In the genomic region with DNA sequence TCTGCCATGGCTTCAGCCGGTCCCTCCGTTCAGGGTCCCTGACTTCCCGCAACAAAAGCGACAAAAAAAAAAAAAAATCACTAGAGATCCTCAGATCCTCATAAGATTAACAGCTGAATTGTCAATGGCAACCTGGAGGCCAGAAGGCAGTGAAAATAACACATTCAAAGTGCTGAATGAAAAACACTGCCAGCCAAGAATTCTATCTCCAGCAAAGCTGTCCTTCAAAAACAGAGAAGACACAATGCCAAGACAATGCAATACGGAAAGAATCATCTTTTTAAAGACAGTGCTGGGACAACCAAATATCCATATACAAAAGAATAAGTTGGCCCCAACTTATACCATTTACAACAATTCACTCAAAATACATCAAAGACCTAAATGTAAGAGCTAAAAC, we compare ENCODE assay signal across 26 cellular contexts.
"Had no signal": no experiment of that assay in that cellular context is flagged by ENCODE, and none has a peak within 500 bp of the region (broad histone marks: within the 10 kb centered on the region; RNA-seq: fewer than 3 reads in every experiment).

No MANE protein-coding gene starts in this region.

- DNase-seq: colonic mucosa; effector CD8-positive, alpha-beta T cell; erythroblast; esophagus squamous epithelium; foreskin melanocyte; glutamatergic neuron; heart right ventricle; hippocampal formation; left cardiac atrium; left lung; mammary epithelial cell; natural killer cell; stimulated activated CD4-positive, alpha-beta T cell treated with anti-CD3 and anti-CD28 coated beads, Interleukin-2, amount 100 ng/mL, for 24 hours; stimulated activated CD4-positive, alpha-beta T cell treated with anti-CD3 and anti-CD28 coated beads, Interleukin-4, amount 100 ng/mL, for 24 hours; stimulated activated naive CD8-positive, alpha-beta T cell treated with anti-CD3 and anti-CD28 coated beads, Interleukin-15, Interleukin-2, amounts not matched to agents 100 U/mL and 50 U/mL, for 24 hours; substantia nigra; testis; tibial artery had no signal

- H2AFZ ChIP-seq: parathyroid adenoma had no signal

- H3K27me3 ChIP-seq: colonic mucosa, esophagus squamous epithelium, heart right ventricle, left lung, neutrophil, testis, tibial artery had no signal

- H3K9ac ChIP-seq: parathyroid adenoma had no signal

- H3K27me3 Mint-ChIP-seq: dendritic cell treated with granulocyte-macrophage colony-stimulating factor and Interleukin-4, amounts not matched to agents 40 ng/mL and 50 ng/mL, for 4 days; progenitor cell of endocrine pancreas; stimulated activated memory B cell treated with anti-CD40 and anti-IgM and Interleukin-4, amounts not matched to agents 10 μg/mL and 1 μg/mL and 100 μg/mL, for 72 hours; type B pancreatic cell had no signal

- H3K4me3 Mint-ChIP-seq: dendritic cell treated with granulocyte-macrophage colony-stimulating factor and Interleukin-4, amounts not matched to agents 40 ng/mL and 50 ng/mL, for 4 days; natural killer cell; stimulated activated memory B cell treated with anti-CD40 and anti-IgM and Interleukin-4, amounts not matched to agents 10 μg/mL and 1 μg/mL and 100 μg/mL, for 72 hours; type B pancreatic cell had no signal

- H3K4me3 ChIP-seq: colonic mucosa, esophagus squamous epithelium, heart right ventricle, left lung, testis, tibial artery had no signal

- FAIRE-seq: islet of Langerhans had no signal

- H3K9me3 ChIP-seq: testis had no signal

- ATAC-seq: heart right ventricle; left cardiac atrium; left lung; natural killer cell; sciatic nerve; stimulated activated memory B cell treated with anti-CD40 and anti-IgM and Interleukin-4, amounts not matched to agents 10 μg/mL and 1 μg/mL and 100 μg/mL, for 72 hours; stimulated activated naive CD8-positive, alpha-beta T cell treated with anti-CD3 and anti-CD28 coated beads, Interleukin-15, Interleukin-2, amounts not matched to agents 100 U/mL and 50 U/mL, for 24 hours had no signal

- H3K27ac ChIP-seq: colonic mucosa, esophagus squamous epithelium, heart right ventricle, left lung, neutrophil, parathyroid adenoma, testis, tibial artery had no signal

- H3K27ac Mint-ChIP-seq: dendritic cell treated with granulocyte-macrophage colony-stimulating factor and Interleukin-4, amounts not matched to agents 40 ng/mL and 50 ng/mL, for 4 days; stimulated activated memory B cell treated with anti-CD40 and anti-IgM and Interleukin-4, amounts not matched to agents 10 μg/mL and 1 μg/mL and 100 μg/mL, for 72 hours; type B pancreatic cell had no signal

- H3K36me3 ChIP-seq: colonic mucosa had no signal

- H3K4me1 ChIP-seq: colonic mucosa, esophagus squamous epithelium, parathyroid adenoma, testis had no signal
